ENCODE assay signal across 8 cellular contexts in the genomic region with DNA sequence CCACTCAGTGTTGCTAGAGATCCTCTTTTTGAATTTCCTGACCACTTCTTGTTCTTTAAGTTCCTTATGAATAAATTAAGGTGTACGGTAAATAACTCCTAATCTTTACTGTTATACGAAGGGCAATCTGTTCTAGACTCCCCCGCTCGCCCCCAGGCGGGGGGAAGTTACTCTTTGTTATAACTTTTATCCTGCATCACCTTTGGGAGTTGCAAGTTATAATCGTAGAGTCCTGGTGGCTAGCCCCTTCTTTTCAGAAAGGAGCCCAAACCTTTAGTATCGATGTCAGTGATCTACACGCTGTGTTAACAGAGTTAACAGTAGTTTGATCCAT. TPM values are rescaled to one million over a fixed set of nuclear protein-coding genes. Genes with fewer than 3 reads are reported as not detected.
A peak's percentile ranks its signal among the peaks of the same experiment; 100 is the strongest.
DNase-seq lines count a peak whose midpoint lies in the region; ATAC-seq and TF ChIP-seq lines count a peak whose summit lies in the region.

No MANE protein-coding gene starts in this region.

- peak overlapping the region; percentile 71 to 86 for H3K27ac ChIP-seq in coronary artery

- no peaks in the 10 kb centered on the region for H3K36me3 Mint-ChIP-seq in natural killer cell treated with Interleukin-12 subunit alpha and Interleukin-12 subunit beta and Interleukin-15 and Interleukin-18, amount 100 ng/mL, for 72 hours

- no peak overlapping the region for H3K27ac Mint-ChIP-seq in natural killer cell treated with Interleukin-12 subunit alpha and Interleukin-12 subunit beta and Interleukin-15 and Interleukin-18, amount 100 ng/mL, for 72 hours

- H3K4me1 Mint-ChIP-seq in natural killer cell treated with Interleukin-12 subunit alpha and Interleukin-12 subunit beta and Interleukin-15 and Interleukin-18, amount 100 ng/mL, for 72 hours (ENCODE audit: low read depth in 2 of 2) = peaks cover 9 to 10% of the 10 kb centered on the region in 2 donors

- H3K4me3 ChIP-seq in GM08714 (ENCODE audit: low read length) (peak overlapping the region; percentile 92), coronary artery (peak overlapping the region; percentile 91)

- no peak for TF ChIP-seq CTCF in coronary artery (IDR thresholded peaks at IDR 0.05)

- peaks cover 0 to 4% of the 10 kb centered on the region in 2 donors for H3K27me3 Mint-ChIP-seq in natural killer cell treated with Interleukin-12 subunit alpha and Interleukin-12 subunit beta and Interleukin-15 and Interleukin-18, amount 100 ng/mL, for 72 hours

- H3K4me3 Mint-ChIP-seq in natural killer cell treated with Interleukin-12 subunit alpha and Interleukin-12 subunit beta and Interleukin-15 and Interleukin-18, amount 100 ng/mL, for 72 hours = peak overlapping the region; percentile 86

- ATAC-seq in natural killer cell treated with Interleukin-12 subunit alpha and Interleukin-12 subunit beta and Interleukin-15 and Interleukin-18, amount 100 ng/mL, for 72 hours = no peak

- peak; percentile 51 for DNase-seq in NAMALWA (ENCODE audit: low spot score)
- no peak for DNase-seq in coronary artery (ENCODE audit: low spot score)
- no peak for DNase-seq in natural killer cell treated with Interleukin-12 subunit alpha and Interleukin-12 subunit beta and Interleukin-15 and Interleukin-18, amount 100 ng/mL, for 72 hours (ENCODE audit: low spot score)
- DNase-seq in central memory CD4-positive, alpha-beta T cell = no peak
- no peak for DNase-seq in middle frontal gyrus (ENCODE audit: extremely low spot score, low spot score)
- DNase-seq in stimulated activated naive CD4-positive, alpha-beta T cell treated with Interleukin-2 at 50 U/mL for 16 hours (lab: John Stamatoyannopoulos, UW) = no peak
- no peak for DNase-seq in foreskin melanocyte

- no peaks in the 10 kb centered on the region for H3K9me3 Mint-ChIP-seq in natural killer cell treated with Interleukin-12 subunit alpha and Interleukin-12 subunit beta and Interleukin-15 and Interleukin-18, amount 100 ng/mL, for 72 hours

RNA-seq across cellular contexts. Expression of a gene that starts 0.7 kb away (rescaled TPM):
- 1 to 10 TPM; 3.4 to 5.8 TPM for total RNA-seq in natural killer cell treated with Interleukin-12 subunit alpha and Interleukin-12 subunit beta and Interleukin-15 and Interleukin-18, amount 100 ng/mL, for 72 hours

RNA-seq across cellular contexts. Expression of a gene that starts 26.1 kb away (rescaled TPM):
- 10 to 100 TPM; 26.7 to 30.9 TPM for total RNA-seq in natural killer cell treated with Interleukin-12 subunit alpha and Interleukin-12 subunit beta and Interleukin-15 and Interleukin-18, amount 100 ng/mL, for 72 hours
